In the genomic region with DNA sequence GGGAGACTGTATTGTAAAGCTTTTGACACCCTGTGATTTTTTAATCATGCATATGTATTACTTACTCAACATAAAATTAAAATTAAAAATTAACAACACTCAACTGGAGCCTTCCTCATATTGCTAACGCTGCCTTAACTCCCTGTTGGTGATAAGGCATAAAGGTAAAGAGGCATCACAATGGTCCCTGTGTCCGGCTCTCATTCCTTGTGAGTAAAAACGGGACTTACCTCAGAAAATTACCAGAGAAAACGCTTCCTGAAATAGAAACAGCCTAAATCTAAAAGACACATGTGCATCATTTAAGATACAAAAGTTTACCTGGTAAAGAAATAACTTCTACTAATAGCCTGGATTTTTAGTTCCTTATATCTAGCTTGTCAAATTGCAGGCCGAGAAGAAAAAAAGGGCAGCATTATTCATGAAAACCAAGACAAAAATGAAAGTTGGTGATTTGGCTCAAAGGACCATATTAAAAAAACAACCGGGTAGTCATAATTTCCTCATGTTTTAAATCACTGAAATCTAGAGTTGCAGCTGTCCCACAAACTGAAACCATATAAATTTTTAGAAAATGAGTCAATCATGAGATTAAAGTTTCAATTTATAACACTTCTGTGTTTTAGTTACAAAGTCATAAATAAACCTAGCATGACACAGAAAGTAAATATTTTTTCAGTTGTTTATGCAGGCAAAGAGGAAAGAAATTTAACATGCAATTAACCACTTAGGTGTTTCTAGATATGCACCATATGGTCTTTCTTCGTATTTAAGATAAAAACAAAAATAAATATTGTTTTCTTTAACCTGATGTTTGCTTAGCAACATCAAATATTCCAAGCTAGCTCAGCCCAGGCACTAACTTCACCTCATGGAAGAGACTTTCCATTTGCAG, we compare ENCODE assay signal across 8 cellular contexts.
DNase-seq lines count a peak whose midpoint lies in the region; ATAC-seq, FAIRE-seq and TF ChIP-seq lines count a peak whose summit lies in the region.

No MANE protein-coding gene starts in this region.

- H3K4me2 ChIP-seq in endothelial cell of umbilical vein (ENCODE audit: insufficient read depth, low read length), result peak overlapping the region; percentile 78

- POLR2A ChIA-PET in endothelial cell of umbilical vein (lab: Charles Lee), result no interaction called here

- peaks cover 34% of the 10 kb centered on the region for H3K4me1 ChIP-seq in ACC112 (ENCODE audit: control insufficient read depth, insufficient read depth, low read length, unreplicated experiment)
- H3K4me1 ChIP-seq in endothelial cell of umbilical vein (ENCODE audit: control insufficient read depth, extremely low read depth, insufficient read depth, low read length), result peaks cover 22% of the 10 kb centered on the region

- CTCF ChIA-PET in endothelial cell of umbilical vein (lab: Charles Lee), result interaction anchor here (0.6 to 1.6 kb wide), 7 partner anchors 28 to 281 kb away, joined by 3 to 5 read pairs (median 3); no protein-coding TSS in a partner anchor

- DNase-seq in endothelial cell of umbilical vein (ENCODE audit: low read depth, low spot score), result peak; percentile 91
- no peak for DNase-seq in C1 segment of cervical spinal cord (lab: John Stamatoyannopoulos, UW)
- DNase-seq in posterior vena cava (ENCODE audit: low spot score), result no peak
- DNase-seq in globus pallidus (ENCODE audit: low spot score), result no peak
- no peak for DNase-seq in COLO668 (lab: John Stamatoyannopoulos, UW; ENCODE audit: unreplicated experiment)

- ATAC-seq in GM18870 (IDR thresholded peaks at IDR 0.05; ENCODE audit: unreplicated experiment), result peak; percentile 45
- peak; percentile 70 for ATAC-seq in HG03432 (IDR thresholded peaks at IDR 0.05; ENCODE audit: unreplicated experiment)

- dilution Hi-C loops in endothelial cell of umbilical vein (cut with MboI; ENCODE audit: extremely low pct_ligation_motif_present, low sequenced_read_pairs), result no loop called here

- no peaks in the 10 kb centered on the region for H3K9me3 ChIP-seq in endothelial cell of umbilical vein (replicated peaks; ENCODE audit: control insufficient read depth, insufficient read depth, low read length)

- TF ChIP-seq POLR2A in endothelial cell of umbilical vein (IDR thresholded peaks at IDR 0.05; ENCODE audit: low read depth, low read length), result peak; percentile 28

- H3K36me3 ChIP-seq in ACC112 (ENCODE audit: insufficient read depth, low read length) (no peaks in the 10 kb centered on the region; the same call in 1 of the 2 replicates), endothelial cell of umbilical vein (ENCODE audit: control insufficient read depth in 2 of 2, extremely low read depth in 1 of 2, insufficient read depth in 2 of 2, low read length in 2 of 2) (no peaks in the 10 kb centered on the region)

- H3K9me1 ChIP-seq in endothelial cell of umbilical vein (replicated peaks; ENCODE audit: control insufficient read depth, extremely low read depth, insufficient read depth, low read length), result no peaks in the 10 kb centered on the region

- H4K20me1 ChIP-seq in endothelial cell of umbilical vein (replicated peaks; ENCODE audit: control insufficient read depth, extremely low read depth, insufficient read depth, low read length), result no peaks in the 10 kb centered on the region

- H3K27ac ChIP-seq in ACC112 (ENCODE audit: low read depth, low read length) (peak overlapping the region; percentile 81), endothelial cell of umbilical vein (ENCODE audit: insufficient read depth, low read depth, low read length) (peak overlapping the region; percentile 85)

- H3K79me2 ChIP-seq in ACC112 (ENCODE audit: control insufficient read depth, insufficient read depth, low read length, unreplicated experiment), result no peaks in the 10 kb centered on the region
- H3K79me2 ChIP-seq in endothelial cell of umbilical vein (ENCODE audit: control insufficient read depth, insufficient read depth, low read length), result no peaks in the 10 kb centered on the region

- intact Hi-C loops in endothelial cell of umbilical vein (cut with micrococcal nuclease) (loop anchor here (1.0 to 5.0 kb wide), 4 partner anchors 44 to 417 kb away; no protein-coding TSS in a partner anchor), posterior vena cava (cut with DNase I) (no loop called here)

- TSS peak; percentile 90 for BruUV-seq in endothelial cell of umbilical vein (replicated peaks; lab: Mats Ljungman, UMichigan)

- H2AFZ ChIP-seq in ACC112 (ENCODE audit: low read length, unreplicated experiment), result peak overlapping the region; percentile 43
- H2AFZ ChIP-seq in endothelial cell of umbilical vein (ENCODE audit: low read depth, low read length), result no peak overlapping the region

- FAIRE-seq in endothelial cell of umbilical vein (lab: Jason Lieb, UNC), result peak; percentile 88

- no peak for TF ChIP-seq CTCF in endothelial cell of umbilical vein (IDR thresholded peaks at IDR 0.05; ENCODE audit: extremely low read depth in 1 of 2, insufficient read depth in 1 of 2, low read depth in 1 of 2, low read length in 2 of 2)

- peak overlapping the region; percentile 81 for H3K9ac ChIP-seq in endothelial cell of umbilical vein (replicated peaks; ENCODE audit: extremely low read depth, insufficient read depth, low read length)

- H3K4me3 ChIP-seq in ACC112 (ENCODE audit: low read depth, low read length) (peak overlapping the region; percentile 61), endothelial cell of umbilical vein (replicated peaks in 1 of 3; ENCODE audit: insufficient read depth in 1 of 3, low read depth in 1 of 3, low read length in 3 of 3) (peak overlapping the region in 1 of 3 experiments; percentile 47)

- H3K27me3 ChIP-seq in ACC112 (ENCODE audit: insufficient read depth, low read length), result no peaks in the 10 kb centered on the region
- no peaks in the 10 kb centered on the region for H3K27me3 ChIP-seq in endothelial cell of umbilical vein (ENCODE audit: control insufficient read depth in 2 of 2, insufficient read depth in 2 of 2, low read length in 2 of 2)

TF ChIP-seq in endothelial cell of umbilical vein, 7 proteins besides CTCF, POLR2A, EP300 and RAD21:
- TF ChIP-seq JUN (IDR thresholded peaks at IDR 0.05; ENCODE audit: borderline replicate concordance, insufficient read depth, insufficient read length, low read depth), result peak; percentile 65
- no peak for TF ChIP-seq EZH2 (IDR thresholded peaks at IDR 0.05; ENCODE audit: borderline replicate concordance, low read depth, low read length, severe bottlenecking)
- peak; percentile 38 for TF ChIP-seq GATA2 (IDR thresholded peaks at IDR 0.05; ENCODE audit: insufficient read depth, insufficient read length, low read depth, low read length)
- TF ChIP-seq, protein P1, sequence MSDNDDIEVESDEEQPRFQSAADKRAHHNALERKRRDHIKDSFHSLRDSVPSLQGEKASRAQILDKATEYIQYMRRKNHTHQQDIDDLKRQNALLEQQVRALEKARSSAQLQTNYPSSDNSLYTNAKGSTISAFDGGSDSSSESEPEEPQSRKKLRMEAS (IDR thresholded peaks at IDR 0.05; ENCODE audit: insufficient read depth, insufficient read length), result no peak
- TF ChIP-seq FOS (IDR thresholded peaks at IDR 0.05; ENCODE audit: borderline replicate concordance, insufficient read depth, low read length), result peak; percentile 64
